ENCODE assay signal across 7 cellular contexts in genomic region chr14:34160619-34161018, GRCh38.
"Had no signal": no experiment of that assay in that cellular context is flagged by ENCODE, and none has a peak within 500 bp of the region (broad histone marks: within the 10 kb centered on the region; RNA-seq: fewer than 3 reads in every experiment).

No MANE protein-coding gene starts in this region.

- H3K36me3 ChIP-seq: HAP-1 had no signal

- H3K27ac Mint-ChIP-seq: HFFc6 had no signal

- H3K9me3 ChIP-seq: HAP-1 had no signal

- H2AFZ ChIP-seq: GM23248 had no signal

- DNase-seq: GOT3, H7, HFFc6, IMR-90 had no signal

- H3K27ac ChIP-seq: GM23248 had no signal

- ATAC-seq: HCT116 had no signal

- H3K4me3 ChIP-seq: GM23248, HAP-1 had no signal

- H3K4me3 Mint-ChIP-seq: HFFc6 had no signal

- H3K9ac ChIP-seq: GM23248 had no signal
